ENCODE assay signal across 10 cellular contexts in genomic region chr1:218665216-218665615, GRCh38.
A peak's percentile ranks its signal among the peaks of the same experiment; 100 is the strongest.
DNase-seq lines count a peak whose midpoint lies in the region; ATAC-seq, FAIRE-seq and TF ChIP-seq lines count a peak whose summit lies in the region.
"Had no signal": no experiment of that assay in that cellular context is flagged by ENCODE, and none has a peak within 500 bp of the region (broad histone marks: within the 10 kb centered on the region; RNA-seq: fewer than 3 reads in every experiment).

No MANE protein-coding gene starts in this region.

- no peak overlapping the region for H3K4me3 ChIP-seq in HEK293 (ENCODE audit: low read depth, low read length)
- no peak overlapping the region for H3K4me3 ChIP-seq in cardiac fibroblast (replicated peaks in 1 of 2; ENCODE audit: low read depth in 2 of 2, low read length in 2 of 2)
- peak overlapping the region in 1 of 3 donors; percentile 21 for H3K4me3 ChIP-seq in skeletal muscle tissue (ENCODE audit: low read length in 3 of 3)
- H3K4me3 ChIP-seq: HAP-1 had no signal

- no peak for FAIRE-seq in GM19239 (lab: Jason Lieb, UNC)

- DNase-seq in cardiac fibroblast (ENCODE audit: low read depth in 2 of 2) (peak; percentile 84 to 85), iPS-NIHi11 (ENCODE audit: low spot score) (peak; percentile 11), NCI-H524 (lab: John Stamatoyannopoulos, UW) (no peak), GM19239 (ENCODE audit: insufficient read length, low spot score) (no peak), amniotic stem cell (lab: John Stamatoyannopoulos, UW) (no peak)
- DNase-seq: stimulated activated CD4-positive, alpha-beta T cell treated with anti-CD3 and anti-CD28 coated beads, Interleukin-4, amount 100 ng/mL, for 24 hours had no signal

- no peaks in the 10 kb centered on the region for H3K27me3 ChIP-seq in skeletal muscle tissue (ENCODE audit: control insufficient read depth in 3 of 3, insufficient read depth in 3 of 3, low read length in 3 of 3)

- no peaks in the 10 kb centered on the region for H3K9me3 ChIP-seq in HEK293 (ENCODE audit: control insufficient read depth, insufficient read depth, low read depth, low read length)
- no peaks in the 10 kb centered on the region for H3K9me3 ChIP-seq in skeletal muscle tissue (ENCODE audit: control insufficient read depth in 3 of 3, low read length in 3 of 3)
- H3K9me3 ChIP-seq: HAP-1 had no signal

- POLR2A ChIA-PET in HEK293 (lab: Yijun Ruan, JAX), result no interaction called here

- TF ChIP-seq CTCF in HEK293 (tag by site-specific recombination; IDR thresholded peaks at IDR 0.05) (no peak), cardiac fibroblast (IDR thresholded peaks at IDR 0.05; ENCODE audit: low read depth, low read length) (no peak)

- ATAC-seq in HG03097 (IDR thresholded peaks at IDR 0.05; ENCODE audit: low FRiP score, unreplicated experiment), result no peak

- no peak overlapping the region for H3K27ac ChIP-seq in HEK293 (ENCODE audit: extremely low read depth, low read depth, low read length)
- H3K27ac ChIP-seq in skeletal muscle tissue (ENCODE audit: low read depth, low read length), result peak overlapping the region; percentile 72

- peak overlapping the region in 2 of 3 donors; percentile 15 to 17 for H3K9ac ChIP-seq in skeletal muscle tissue (ENCODE audit: low read depth in 1 of 3, low read length in 3 of 3)

- no peaks in the 10 kb centered on the region; the same call in 1 of the 2 replicates for H3K4me1 ChIP-seq in HEK293 (ENCODE audit: control insufficient read depth, insufficient read depth, low read length)
- H3K4me1 ChIP-seq in skeletal muscle tissue (ENCODE audit: control insufficient read depth in 3 of 3, insufficient read depth in 3 of 3, low read length in 3 of 3), result peaks cover 0 to 4% (median 3%) of the 10 kb centered on the region in 3 donors

- H3K36me3 ChIP-seq in HEK293 (ENCODE audit: control insufficient read depth in 2 of 2, insufficient read depth in 1 of 2, low read length in 2 of 2), result no peaks in the 10 kb centered on the region
- no peaks in the 10 kb centered on the region for H3K36me3 ChIP-seq in skeletal muscle tissue (ENCODE audit: control insufficient read depth in 3 of 3, insufficient read depth in 3 of 3, low read length in 3 of 3)
- H3K36me3 ChIP-seq: HAP-1 had no signal

- CTCF ChIA-PET in HEK293 (lab: Yijun Ruan, JAX), result no interaction called here

TF ChIP-seq in HEK293, 187 proteins besides CTCF, POLR2A, EP300 and RAD21:
- TF ChIP-seq YY1 (tag by site-specific recombination; IDR thresholded peaks at IDR 0.05), result no peak
- TF ChIP-seq KLF1 (tag by site-specific recombination; IDR thresholded peaks at IDR 0.05), result no peak
- peak; percentile 43; the same call in 1 of the 2 replicates for TF ChIP-seq SCRT2 (tag by site-specific recombination; IDR thresholded peaks at IDR 0.05)
- no peak for TF ChIP-seq KLF10 (tag by site-specific recombination; IDR thresholded peaks at IDR 0.05)

Comparison
In these comparisons a context has a peak if more than half of its experiments do, and no peak if none do; other contexts are left out.
1. DNase-seq: peak in cardiac fibroblast (2 of 2) and iPS-NIHi11 (single experiment); none in NCI-H524 (0 of 2), GM19239 (single experiment) and amniotic stem cell (single experiment).